Comparison of ENCODE assay signal across 2 cellular contexts in the genomic region with DNA sequence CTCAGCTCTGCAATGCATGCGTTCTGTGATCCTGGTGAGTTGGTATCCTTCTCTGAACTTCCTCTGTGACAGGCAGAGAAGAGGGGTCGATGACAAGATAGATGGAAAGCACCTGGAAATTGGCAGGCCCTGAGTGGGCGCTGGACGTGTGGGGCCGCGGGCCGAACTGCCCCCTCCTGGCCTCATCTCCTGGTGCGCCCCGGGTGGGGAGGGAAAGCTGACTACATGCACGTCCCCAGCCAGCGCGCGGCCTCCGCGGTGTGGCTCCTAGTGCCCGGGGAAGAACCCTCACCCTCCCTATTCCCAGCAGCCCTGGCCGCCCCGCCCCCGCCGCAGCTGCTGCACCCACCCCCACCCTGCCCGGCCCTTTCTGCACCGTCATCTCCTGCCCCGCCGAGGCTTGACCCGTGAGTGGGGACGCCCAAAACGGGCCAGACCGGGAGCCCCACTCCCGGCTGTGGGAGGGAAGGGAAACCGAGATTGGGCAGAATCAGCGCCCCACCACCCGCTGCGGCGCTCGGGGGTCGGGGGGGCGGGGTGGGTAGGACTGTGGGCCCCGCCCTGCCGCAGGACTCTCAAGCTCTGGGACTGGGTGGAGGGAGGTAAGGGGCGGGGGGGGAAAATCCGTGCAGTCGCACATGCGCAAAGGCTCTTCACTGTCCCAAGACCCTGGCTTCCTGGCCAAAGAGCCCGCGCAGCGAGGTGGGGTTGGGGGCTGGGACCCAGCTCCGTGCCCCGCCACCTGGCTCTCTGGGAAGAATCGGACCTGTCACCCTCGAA.
TF ChIP-seq lines count a peak whose summit lies in the region.

Gene NOL3 (plus strand): TSS at position 371 of the 780 bp plus-strand sequence.

TF ChIP-seq in SK-N-SH, 30 proteins besides CTCF, POLR2A, EP300 and RAD21 (continues in another document):
- no peak for TF ChIP-seq TEAD4 (IDR thresholded peaks at IDR 0.05; ENCODE audit: borderline replicate concordance, insufficient read depth)
- TF ChIP-seq GATA2 (CRISPR knock-in tag; IDR thresholded peaks at IDR 0.05) = no peak
- no peak for TF ChIP-seq GABPA (IDR thresholded peaks at IDR 0.05; ENCODE audit: low read depth)
- TF ChIP-seq RXRA (IDR thresholded peaks at IDR 0.05; ENCODE audit: borderline replicate concordance, low read depth) = no peak
- TF ChIP-seq, protein P1, sequence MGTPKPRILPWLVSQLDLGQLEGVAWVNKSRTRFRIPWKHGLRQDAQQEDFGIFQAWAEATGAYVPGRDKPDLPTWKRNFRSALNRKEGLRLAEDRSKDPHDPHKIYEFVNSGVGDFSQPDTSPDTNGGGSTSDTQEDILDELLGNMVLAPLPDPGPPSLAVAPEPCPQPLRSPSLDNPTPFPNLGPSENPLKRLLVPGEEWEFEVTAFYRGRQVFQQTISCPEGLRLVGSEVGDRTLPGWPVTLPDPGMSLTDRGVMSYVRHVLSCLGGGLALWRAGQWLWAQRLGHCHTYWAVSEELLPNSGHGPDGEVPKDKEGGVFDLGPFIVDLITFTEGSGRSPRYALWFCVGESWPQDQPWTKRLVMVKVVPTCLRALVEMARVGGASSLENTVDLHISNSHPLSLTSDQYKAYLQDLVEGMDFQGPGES (IDR thresholded peaks at IDR 0.05; ENCODE audit: low read depth, low read length) = no peak
- peak; percentile 20 for TF ChIP-seq CHD2 (IDR thresholded peaks at IDR 0.05; ENCODE audit: low read length, partially characterized antibody)
- TF ChIP-seq, protein P2, sequence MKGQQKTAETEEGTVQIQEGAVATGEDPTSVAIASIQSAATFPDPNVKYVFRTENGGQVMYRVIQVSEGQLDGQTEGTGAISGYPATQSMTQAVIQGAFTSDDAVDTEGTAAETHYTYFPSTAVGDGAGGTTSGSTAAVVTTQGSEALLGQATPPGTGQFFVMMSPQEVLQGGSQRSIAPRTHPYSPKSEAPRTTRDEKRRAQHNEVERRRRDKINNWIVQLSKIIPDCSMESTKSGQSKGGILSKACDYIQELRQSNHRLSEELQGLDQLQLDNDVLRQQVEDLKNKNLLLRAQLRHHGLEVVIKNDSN (IDR thresholded peaks at IDR 0.05; ENCODE audit: borderline replicate concordance, low read depth) = no peak
- TF ChIP-seq POLR2AphosphoS5 (IDR thresholded peaks at IDR 0.05; ENCODE audit: low read depth, low read length) = peak; percentile 39; the same call in 1 of the 2 replicates
- no peak for TF ChIP-seq FOXJ3 (CRISPR knock-in tag; IDR thresholded peaks at IDR 0.05)
- TF ChIP-seq MEF2A (IDR thresholded peaks at IDR 0.05; ENCODE audit: borderline replicate concordance, low read depth) = no peak
- TF ChIP-seq MXI1 (IDR thresholded peaks at IDR 0.05; ENCODE audit: low read depth, low read length) = peak; percentile 63
- no peak for TF ChIP-seq JUND (IDR thresholded peaks at IDR 0.05)
- no peak for TF ChIP-seq RFX5 (IDR thresholded peaks at IDR 0.05; ENCODE audit: low read length)
- TF ChIP-seq MAX (IDR thresholded peaks at IDR 0.05; ENCODE audit: low read depth) = peak; percentile 17; the same call in 1 of the 2 replicates
- TF ChIP-seq TAF1 (IDR thresholded peaks at IDR 0.05; ENCODE audit: borderline replicate concordance, low read depth, low read length) = peak; percentile 6; the same call in 1 of the 2 replicates
- TF ChIP-seq TCF12 (IDR thresholded peaks at IDR 0.05) = no peak; the same call in 1 of the 2 replicates
- peak; percentile 53; the same call in 1 of the 2 replicates for TF ChIP-seq SIN3A (IDR thresholded peaks at IDR 0.05; ENCODE audit: borderline replicate concordance, low read depth, low read length)
- TF ChIP-seq FOXM1 (IDR thresholded peaks at IDR 0.05; ENCODE audit: low read depth) = no peak
- TF ChIP-seq YY1 (IDR thresholded peaks at IDR 0.05; ENCODE audit: low read depth) = no peak
- TF ChIP-seq, protein P3, sequence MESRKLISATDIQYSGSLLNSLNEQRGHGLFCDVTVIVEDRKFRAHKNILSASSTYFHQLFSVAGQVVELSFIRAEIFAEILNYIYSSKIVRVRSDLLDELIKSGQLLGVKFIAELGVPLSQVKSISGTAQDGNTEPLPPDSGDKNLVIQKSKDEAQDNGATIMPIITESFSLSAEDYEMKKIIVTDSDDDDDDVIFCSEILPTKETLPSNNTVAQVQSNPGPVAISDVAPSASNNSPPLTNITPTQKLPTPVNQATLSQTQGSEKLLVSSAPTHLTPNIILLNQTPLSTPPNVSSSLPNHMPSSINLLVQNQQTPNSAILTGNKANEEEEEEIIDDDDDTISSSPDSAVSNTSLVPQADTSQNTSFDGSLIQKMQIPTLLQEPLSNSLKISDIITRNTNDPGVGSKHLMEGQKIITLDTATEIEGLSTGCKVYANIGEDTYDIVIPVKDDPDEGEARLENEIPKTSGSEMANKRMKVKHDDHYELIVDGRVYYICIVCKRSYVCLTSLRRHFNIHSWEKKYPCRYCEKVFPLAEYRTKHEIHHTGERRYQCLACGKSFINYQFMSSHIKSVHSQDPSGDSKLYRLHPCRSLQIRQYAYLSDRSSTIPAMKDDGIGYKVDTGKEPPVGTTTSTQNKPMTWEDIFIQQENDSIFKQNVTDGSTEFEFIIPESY (IDR thresholded peaks at IDR 0.05; ENCODE audit: borderline replicate concordance, low read depth) = no peak
- no peak for TF ChIP-seq EZH2phosphoT487 (IDR thresholded peaks at IDR 0.05; ENCODE audit: borderline replicate concordance, low read depth)
- TF ChIP-seq FOSL2 (IDR thresholded peaks at IDR 0.05; ENCODE audit: borderline replicate concordance, low read depth) = no peak
- TF ChIP-seq, protein P4, sequence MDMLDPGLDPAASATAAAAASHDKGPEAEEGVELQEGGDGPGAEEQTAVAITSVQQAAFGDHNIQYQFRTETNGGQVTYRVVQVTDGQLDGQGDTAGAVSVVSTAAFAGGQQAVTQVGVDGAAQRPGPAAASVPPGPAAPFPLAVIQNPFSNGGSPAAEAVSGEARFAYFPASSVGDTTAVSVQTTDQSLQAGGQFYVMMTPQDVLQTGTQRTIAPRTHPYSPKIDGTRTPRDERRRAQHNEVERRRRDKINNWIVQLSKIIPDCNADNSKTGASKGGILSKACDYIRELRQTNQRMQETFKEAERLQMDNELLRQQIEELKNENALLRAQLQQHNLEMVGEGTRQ (IDR thresholded peaks at IDR 0.05; ENCODE audit: borderline replicate concordance, low read depth, low read length) = no peak
- no peak for TF ChIP-seq SMC3 (IDR thresholded peaks at IDR 0.05; ENCODE audit: low read depth, low read length)
- TF ChIP-seq RCOR1 (IDR thresholded peaks at IDR 0.05; ENCODE audit: low read length) = no peak
- no peak for TF ChIP-seq NFIC (IDR thresholded peaks at IDR 0.05; ENCODE audit: borderline replicate concordance)

TF ChIP-seq in HepG2, 621 proteins besides CTCF, POLR2A, EP300 and RAD21 (continues in another document):
- peak; percentile 15 for TF ChIP-seq HNRNPLL (IDR thresholded peaks at IDR 0.05; ENCODE audit: low read depth, low read length, poor library complexity, severe bottlenecking)
- TF ChIP-seq, protein P5, sequence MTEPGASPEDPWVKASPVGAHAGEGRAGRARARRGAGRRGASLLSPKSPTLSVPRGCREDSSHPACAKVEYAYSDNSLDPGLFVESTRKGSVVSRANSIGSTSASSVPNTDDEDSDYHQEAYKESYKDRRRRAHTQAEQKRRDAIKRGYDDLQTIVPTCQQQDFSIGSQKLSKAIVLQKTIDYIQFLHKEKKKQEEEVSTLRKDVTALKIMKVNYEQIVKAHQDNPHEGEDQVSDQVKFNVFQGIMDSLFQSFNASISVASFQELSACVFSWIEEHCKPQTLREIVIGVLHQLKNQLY (CRISPR knock-in tag; IDR thresholded peaks at IDR 0.05) = peak; percentile 47; the same call in 1 of the 2 replicates
- 0 out of 2 replicates have a peak, but pooled peaks have one; percentile 39 for TF ChIP-seq ZNF33B (CRISPR knock-in tag; IDR thresholded peaks at IDR 0.05)
- TF ChIP-seq ZNF331 (CRISPR knock-in tag; IDR thresholded peaks at IDR 0.05) = peak; percentile 42; the same call in 1 of the 2 replicates
- TF ChIP-seq GATA4 (IDR thresholded peaks at IDR 0.05; ENCODE audit: borderline replicate concordance, low read depth) = peak; percentile 23; the same call in 1 of the 2 replicates
- TF ChIP-seq ZNF337 (CRISPR knock-in tag; IDR thresholded peaks at IDR 0.05; ENCODE audit: borderline replicate concordance, low read depth) = 0 out of 2 replicates have a peak, but pooled peaks have one; percentile 4
- TF ChIP-seq ZSCAN12 (CRISPR knock-in tag; IDR thresholded peaks at IDR 0.05) = no peak; the same call in 1 of the 2 replicates
- peak; percentile 56; the same call in 1 of the 2 replicates for TF ChIP-seq ELF3 (CRISPR knock-in tag; IDR thresholded peaks at IDR 0.05)
- peak; percentile 51 for TF ChIP-seq HNRNPK (IDR thresholded peaks at IDR 0.05; ENCODE audit: low read depth, low read length, poor library complexity, severe bottlenecking)
- TF ChIP-seq NFIB (CRISPR knock-in tag; IDR thresholded peaks at IDR 0.05; ENCODE audit: borderline replicate concordance) = no peak
- TF ChIP-seq, protein P6, sequence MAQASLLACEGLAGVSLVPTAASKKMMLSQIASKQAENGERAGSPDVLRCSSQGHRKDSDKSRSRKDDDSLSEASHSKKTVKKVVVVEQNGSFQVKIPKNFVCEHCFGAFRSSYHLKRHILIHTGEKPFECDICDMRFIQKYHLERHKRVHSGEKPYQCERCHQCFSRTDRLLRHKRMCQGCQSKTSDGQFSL (CRISPR knock-in tag; IDR thresholded peaks at IDR 0.05) = 0 out of 2 replicates have a peak, but pooled peaks have one; percentile 16
- TF ChIP-seq ZNF407 (CRISPR knock-in tag; IDR thresholded peaks at IDR 0.05; ENCODE audit: not compliant biosample characterization) = peak; percentile 79
- TF ChIP-seq, protein P7, sequence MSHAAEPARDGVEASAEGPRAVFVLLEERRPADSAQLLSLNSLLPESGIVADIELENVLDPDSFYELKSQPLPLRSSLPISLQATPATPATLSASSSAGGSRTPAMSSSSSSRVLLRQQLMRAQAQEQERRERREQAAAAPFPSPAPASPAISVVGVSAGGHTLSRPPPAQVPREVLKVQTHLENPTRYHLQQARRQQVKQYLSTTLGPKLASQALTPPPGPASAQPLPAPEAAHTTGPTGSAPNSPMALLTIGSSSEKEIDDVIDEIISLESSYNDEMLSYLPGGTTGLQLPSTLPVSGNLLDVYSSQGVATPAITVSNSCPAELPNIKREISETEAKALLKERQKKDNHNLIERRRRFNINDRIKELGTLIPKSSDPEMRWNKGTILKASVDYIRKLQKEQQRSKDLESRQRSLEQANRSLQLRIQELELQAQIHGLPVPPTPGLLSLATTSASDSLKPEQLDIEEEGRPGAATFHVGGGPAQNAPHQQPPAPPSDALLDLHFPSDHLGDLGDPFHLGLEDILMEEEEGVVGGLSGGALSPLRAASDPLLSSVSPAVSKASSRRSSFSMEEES (CRISPR knock-in tag; IDR thresholded peaks at IDR 0.05) = 0 out of 2 replicates have a peak, but pooled peaks have one; percentile 38
- TF ChIP-seq, protein P8, sequence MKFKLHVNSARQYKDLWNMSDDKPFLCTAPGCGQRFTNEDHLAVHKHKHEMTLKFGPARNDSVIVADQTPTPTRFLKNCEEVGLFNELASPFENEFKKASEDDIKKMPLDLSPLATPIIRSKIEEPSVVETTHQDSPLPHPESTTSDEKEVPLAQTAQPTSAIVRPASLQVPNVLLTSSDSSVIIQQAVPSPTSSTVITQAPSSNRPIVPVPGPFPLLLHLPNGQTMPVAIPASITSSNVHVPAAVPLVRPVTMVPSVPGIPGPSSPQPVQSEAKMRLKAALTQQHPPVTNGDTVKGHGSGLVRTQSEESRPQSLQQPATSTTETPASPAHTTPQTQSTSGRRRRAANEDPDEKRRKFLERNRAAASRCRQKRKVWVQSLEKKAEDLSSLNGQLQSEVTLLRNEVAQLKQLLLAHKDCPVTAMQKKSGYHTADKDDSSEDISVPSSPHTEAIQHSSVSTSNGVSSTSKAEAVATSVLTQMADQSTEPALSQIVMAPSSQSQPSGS (CRISPR knock-in tag; IDR thresholded peaks at IDR 0.05) = 0 out of 2 replicates have a peak, but pooled peaks have one; percentile 2
- TF ChIP-seq SIN3B (IDR thresholded peaks at IDR 0.05; ENCODE audit: low read length) = no peak
- TF ChIP-seq SIN3A (IDR thresholded peaks at IDR 0.05; ENCODE audit: borderline replicate concordance, low read depth, low read length) = peak; percentile 57; the same call in 1 of the 2 replicates
